Comparison of ENCODE assay signal across 8 cellular contexts in the genomic region with DNA sequence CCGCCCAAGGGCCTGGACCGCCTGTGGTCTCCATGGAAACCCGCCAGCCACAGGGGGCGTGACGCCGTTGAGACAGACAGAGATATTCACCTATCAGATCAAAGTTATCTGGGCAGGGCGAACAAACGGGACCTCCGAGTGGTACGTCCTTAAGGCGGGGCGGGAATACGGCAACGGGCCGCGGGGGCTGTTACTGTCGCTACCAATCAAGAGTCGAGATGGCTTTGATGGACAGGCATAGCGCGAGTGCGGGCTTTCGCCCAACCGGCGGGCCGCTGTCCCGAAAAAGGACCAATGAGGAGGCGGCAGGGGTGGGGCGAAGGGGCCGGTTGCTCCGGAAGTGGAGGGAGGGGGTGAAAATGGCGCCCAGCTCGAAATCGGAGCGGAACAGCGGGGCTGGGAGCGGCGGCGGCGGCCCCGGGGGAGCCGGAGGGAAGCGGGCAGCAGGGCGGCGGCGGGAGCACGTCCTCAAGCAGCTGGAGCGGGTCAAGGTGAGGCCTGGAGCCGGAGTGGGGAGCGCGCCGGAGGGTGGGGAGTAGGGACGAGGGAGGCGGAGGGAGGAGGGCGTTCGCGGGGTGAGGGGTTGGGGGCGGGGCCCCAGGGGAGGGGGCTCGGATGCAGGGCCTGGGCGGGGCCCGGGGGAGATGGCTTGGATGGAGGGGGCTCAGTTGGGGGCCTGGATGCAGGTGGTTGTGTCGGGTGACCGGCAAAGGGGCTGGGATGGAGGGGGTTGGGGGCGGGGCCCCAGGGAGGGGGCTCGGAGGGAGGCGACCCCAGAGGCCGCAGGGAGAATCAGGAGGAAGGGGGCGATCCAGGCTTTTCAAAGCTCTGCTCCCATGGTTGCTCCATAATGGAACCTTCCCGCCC. TPM values are rescaled to one million over a fixed set of nuclear protein-coding genes. Genes with fewer than 3 reads are reported as not detected.
DNase-seq lines count a peak whose midpoint lies in the region; ATAC-seq, FAIRE-seq and TF ChIP-seq lines count a peak whose summit lies in the region.

A gene with protein sequence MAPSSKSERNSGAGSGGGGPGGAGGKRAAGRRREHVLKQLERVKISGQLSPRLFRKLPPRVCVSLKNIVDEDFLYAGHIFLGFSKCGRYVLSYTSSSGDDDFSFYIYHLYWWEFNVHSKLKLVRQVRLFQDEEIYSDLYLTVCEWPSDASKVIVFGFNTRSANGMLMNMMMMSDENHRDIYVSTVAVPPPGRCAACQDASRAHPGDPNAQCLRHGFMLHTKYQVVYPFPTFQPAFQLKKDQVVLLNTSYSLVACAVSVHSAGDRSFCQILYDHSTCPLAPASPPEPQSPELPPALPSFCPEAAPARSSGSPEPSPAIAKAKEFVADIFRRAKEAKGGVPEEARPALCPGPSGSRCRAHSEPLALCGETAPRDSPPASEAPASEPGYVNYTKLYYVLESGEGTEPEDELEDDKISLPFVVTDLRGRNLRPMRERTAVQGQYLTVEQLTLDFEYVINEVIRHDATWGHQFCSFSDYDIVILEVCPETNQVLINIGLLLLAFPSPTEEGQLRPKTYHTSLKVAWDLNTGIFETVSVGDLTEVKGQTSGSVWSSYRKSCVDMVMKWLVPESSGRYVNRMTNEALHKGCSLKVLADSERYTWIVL (plus strand): TSS at position 356 of the 867 bp plus-strand sequence. CDS start 4 bp downstream, at position 360.

- peak within 1 kb of the TSS; percentile 93 for H3K56ac ChIP-seq in H1 (replicated peaks; ENCODE audit: insufficient read length, low read depth, low read length)

- no peak for TF ChIP-seq CTCF in H1 (IDR thresholded peaks at IDR 0.05; ENCODE audit: control extremely low read depth in 1 of 3, insufficient read depth in 1 of 3, low read depth in 1 of 3, low read length in 3 of 3)

- no peak for TF ChIP-seq RAD21 in H1 (IDR thresholded peaks at IDR 0.05 in 1 of 2, conservative IDR thresholded peaks at IDR 0.05 in 1 of 2; ENCODE audit: low read depth in 2 of 2, low read length in 2 of 2)

- H3K36me3 ChIP-seq in NT2/D1 (ENCODE audit: insufficient read depth, insufficient read length, low read length): peaks cover 41% of the 10 kb centered on the region
- peaks cover 18 to 25% (median 22%) of the 10 kb centered on the region in 4 experiments for H3K36me3 ChIP-seq in H1 (ENCODE audit: control insufficient read depth in 2 of 4, insufficient read depth in 4 of 4, low read length in 3 of 4)

- peak within 1 kb of the TSS; percentile 92 for H3K4me3 Mint-ChIP-seq in activated CD8-positive, alpha-beta memory T cell treated with anti-CD3 and anti-CD28 coated beads, Interleukin-2, amount 10 ng/mL, durations not matched to agents 7 days and 5 days
- H3K4me3 Mint-ChIP-seq in memory B cell: peak within 1 kb of the TSS; percentile 99

- H2BK12ac ChIP-seq in H1 (ENCODE audit: low read depth, low read length): peak within 1 kb of the TSS; percentile 43; the same call in 1 of the 2 replicates

- WGBS in H1 (ENCODE audit: extremely low coverage in 1 of 2, insufficient coverage in 1 of 2, insufficient read length in 1 of 2, insufficient replicate concordance in 2 of 2, low coverage in 1 of 2, low lambda C conversion rate in 2 of 2, missing lambda C conversion rate in 1 of 2), 2 experiments: 1% methylated on average over 24 of the region's 68 CpGs; no CpG with 5 or more reads in 1 of the 2 experiments

- peak; percentile 72 to 84 for TF ChIP-seq POLR2A in H1 (IDR thresholded peaks at IDR 0.05; ENCODE audit: control extremely low read depth in 1 of 2, low read depth in 2 of 2, low read length in 2 of 2)

- peak within 1 kb of the TSS; percentile 81 for H3K27ac Mint-ChIP-seq in activated CD8-positive, alpha-beta memory T cell treated with anti-CD3 and anti-CD28 coated beads, Interleukin-2, amount 10 ng/mL, durations not matched to agents 7 days and 5 days
- peak within 1 kb of the TSS; percentile 91 for H3K27ac Mint-ChIP-seq in memory B cell

- DNase-seq in COR-L47 (lab: John Stamatoyannopoulos, UW): peak; percentile 100
- peak; percentile 79 to 100 (median 100) for DNase-seq in HUDEP-2 (lab: John Stamatoyannopoulos, UW; ENCODE audit: unreplicated experiment in 76 of 76)
- DNase-seq in NT2/D1 (ENCODE audit: low read depth, low spot score): peak; percentile 100
- peak; percentile 100 for DNase-seq in activated CD8-positive, alpha-beta memory T cell treated with anti-CD3 and anti-CD28 coated beads, Interleukin-2, amount 10 ng/mL, durations not matched to agents 7 days and 5 days
- peak; percentile 99 to 100 for DNase-seq in H1 (ENCODE audit: low read depth in 1 of 2, low spot score in 2 of 2)
- DNase-seq in memory B cell (ENCODE audit: low spot score in 2 of 2): peak; percentile 90 to 98
- DNase-seq in stimulated activated CD8-positive, alpha-beta memory T cell treated with anti-CD3 and anti-CD28 coated beads, Interleukin-12 subunit alpha, Interleukin-12 subunit beta, amount 100 ng/mL, for 24 hours (ENCODE audit: extremely low read depth): peak; percentile 98

- no peaks in the 10 kb centered on the region for H3K27me3 ChIP-seq in NT2/D1 (ENCODE audit: insufficient read depth, insufficient read length)
- H3K27me3 ChIP-seq in H1 (replicated peaks in 1 of 4; ENCODE audit: control insufficient read depth in 3 of 4, extremely low read depth in 1 of 4, insufficient read depth in 3 of 4, low read length in 3 of 4): no peaks in the 10 kb centered on the region

- H2AFZ ChIP-seq in H1 (ENCODE audit: low read length): 0 out of 2 replicates have a peak within 1 kb of the TSS, but pooled peaks have one; percentile 24

- peak within 1 kb of the TSS; percentile 78 for H3K4ac ChIP-seq in H1 (replicated peaks; ENCODE audit: insufficient read length, low read depth, low read length)

- CTCF ChIA-PET in activated CD8-positive, alpha-beta memory T cell treated with anti-CD3 and anti-CD28 coated beads, Interleukin-2, amount 10 ng/mL, durations not matched to agents 7 days and 5 days (lab: Charles Lee): interaction anchor here (0.6 to 3.8 kb wide), 16 partner anchors 26 to 781 kb away, joined by 3 to 25 read pairs (median 4); a partner anchor contains a TSS
- CTCF ChIA-PET in H1 (lab: Charles Lee; ENCODE audit: partially characterized antibody): interaction anchor here (0.7 to 2.7 kb wide), 22 partner anchors 9 to 133 kb away, joined by 3 to 12 read pairs (median 5); a partner anchor contains a TSS

- H2BK20ac ChIP-seq in H1 (ENCODE audit: low read length): no peak within 1 kb of the TSS

- H3K79me1 ChIP-seq in H1 (ENCODE audit: low read depth, low read length): peaks cover 13% of the 10 kb centered on the region

- TF ChIP-seq EP300 in H1 (IDR thresholded peaks at IDR 0.05; ENCODE audit: borderline replicate concordance in 1 of 2, low read depth in 2 of 2, low read length in 2 of 2): peak in 1 of 2 experiments; percentile 4; a peak in 1 of 3 replicates

- H2AK5ac ChIP-seq in H1 (ENCODE audit: low read depth, low read length): peak within 1 kb of the TSS; percentile 25

- peak; percentile 94 for FAIRE-seq in H1 (lab: Jason Lieb, UNC)

- peak within 1 kb of the TSS; percentile 93 for H4K91ac ChIP-seq in H1 (replicated peaks; ENCODE audit: insufficient read length, low read length)

- H3K23ac ChIP-seq in H1 (ENCODE audit: insufficient read length): no peak within 1 kb of the TSS

- peaks cover 0 to 13% of the 10 kb centered on the region in 2 experiments for H4K20me1 ChIP-seq in H1 (replicated peaks in 1 of 2; ENCODE audit: control insufficient read depth in 1 of 2, insufficient read depth in 2 of 2, low read length in 2 of 2)

- no peak within 1 kb of the TSS for H3K14ac ChIP-seq in H1 (ENCODE audit: insufficient read length)

- H2BK120ac ChIP-seq in H1 (replicated peaks; ENCODE audit: low read depth, low read length): no peak within 1 kb of the TSS

- H3K4me1 Mint-ChIP-seq in activated CD8-positive, alpha-beta memory T cell treated with anti-CD3 and anti-CD28 coated beads, Interleukin-2, amount 10 ng/mL, durations not matched to agents 7 days and 5 days: peaks cover 23% of the 10 kb centered on the region
- H3K4me1 Mint-ChIP-seq in memory B cell: peaks cover 7% of the 10 kb centered on the region

- H3K36me3 Mint-ChIP-seq in activated CD8-positive, alpha-beta memory T cell treated with anti-CD3 and anti-CD28 coated beads, Interleukin-2, amount 10 ng/mL, durations not matched to agents 7 days and 5 days: peaks cover 14% of the 10 kb centered on the region
- H3K36me3 Mint-ChIP-seq in memory B cell: peaks cover 7% of the 10 kb centered on the region

- peak within 1 kb of the TSS; percentile 88 for H3K4me3 ChIP-seq in NT2/D1 (ENCODE audit: insufficient read length, low read depth)
- peak within 1 kb of the TSS; percentile 82 to 100 (median 91) for H3K4me3 ChIP-seq in H1 (ENCODE audit: extremely low read depth in 1 of 4, insufficient read depth in 2 of 4, low read depth in 3 of 4, low read length in 4 of 4)

- H3K27ac ChIP-seq in H1 (ENCODE audit: low read depth, low read length): peak within 1 kb of the TSS; percentile 94

- peaks cover 9% of the 10 kb centered on the region for H3K23me2 ChIP-seq in H1 (ENCODE audit: low read depth, low read length)

- POLR2A ChIA-PET in H1 (lab: Charles Lee; ENCODE audit: partially characterized antibody): interaction anchor here (0.6 to 4.3 kb wide), 27 partner anchors 9 to 143 kb away, joined by 3 to 48 read pairs (median 5); a partner anchor contains a TSS

- peak within 1 kb of the TSS; percentile 95 for H3K18ac ChIP-seq in H1 (ENCODE audit: extremely low read depth, low read length)

- no peaks in the 10 kb centered on the region for H3K9me3 Mint-ChIP-seq in activated CD8-positive, alpha-beta memory T cell treated with anti-CD3 and anti-CD28 coated beads, Interleukin-2, amount 10 ng/mL, durations not matched to agents 7 days and 5 days (ENCODE audit: low read depth)
- H3K9me3 Mint-ChIP-seq in memory B cell: no peaks in the 10 kb centered on the region

- peak within 1 kb of the TSS; percentile 83 for H3K9ac ChIP-seq in NT2/D1 (ENCODE audit: insufficient read length, low read depth)
- peak within 1 kb of the TSS; percentile 88 to 99 (median 92) for H3K9ac ChIP-seq in H1 (replicated peaks in 1 of 4; ENCODE audit: extremely low read depth in 1 of 4, low read depth in 3 of 4, low read length in 3 of 4)

- 0 out of 2 replicates have a peak within 1 kb of the TSS, but pooled peaks have one; percentile 72 for H2BK15ac ChIP-seq in H1 (ENCODE audit: low read length)

- H3K9me3 ChIP-seq in NT2/D1 (ENCODE audit: insufficient read depth, low read length): no peaks in the 10 kb centered on the region
- no peaks in the 10 kb centered on the region for H3K9me3 ChIP-seq in H1 (ENCODE audit: insufficient read depth in 2 of 2, low read depth in 1 of 2, low read length in 1 of 2)

- peaks cover 0 to 19% of the 10 kb centered on the region in 2 experiments; a peak in 3 of 4 replicates for H3K79me2 ChIP-seq in H1 (ENCODE audit: control insufficient read depth in 1 of 2, insufficient read depth in 2 of 2, low read length in 2 of 2)

- peak within 1 kb of the TSS; percentile 100; the same call in 1 of the 2 replicates for H4K8ac ChIP-seq in H1 (ENCODE audit: extremely low read depth, insufficient read depth, low read length)

- no peaks in the 10 kb centered on the region for H3K27me3 Mint-ChIP-seq in activated CD8-positive, alpha-beta memory T cell treated with anti-CD3 and anti-CD28 coated beads, Interleukin-2, amount 10 ng/mL, durations not matched to agents 7 days and 5 days
- no peaks in the 10 kb centered on the region for H3K27me3 Mint-ChIP-seq in memory B cell

- H3K4me1 ChIP-seq in NT2/D1 (ENCODE audit: insufficient read depth, insufficient read length) (peaks cover 9% of the 10 kb centered on the region), H1 (replicated peaks in 1 of 4; ENCODE audit: control insufficient read depth in 3 of 4, insufficient read depth in 4 of 4, low read length in 3 of 4) (peaks cover 0 to 7% (median 3%) of the 10 kb centered on the region in 4 experiments; a peak in 6 of 7 replicates)

- H2BK5ac ChIP-seq in H1 (ENCODE audit: low read depth, low read length): peak within 1 kb of the TSS; percentile 93

- peak; percentile 89 for ATAC-seq in GM21381 (IDR thresholded peaks at IDR 0.05; ENCODE audit: unreplicated experiment)
- peak; percentile 99 for ATAC-seq in activated CD8-positive, alpha-beta memory T cell treated with anti-CD3 and anti-CD28 coated beads, Interleukin-2, amount 10 ng/mL, durations not matched to agents 7 days and 5 days
- ATAC-seq in memory B cell (ENCODE audit: low read depth): peak; percentile 95

- peak within 1 kb of the TSS; percentile 99 for H4K5ac ChIP-seq in H1 (ENCODE audit: insufficient read length, low read depth, low read length)

- peak within 1 kb of the TSS; percentile 61 to 83 for H3K4me2 ChIP-seq in H1 (ENCODE audit: insufficient read depth in 1 of 2, low read depth in 2 of 2, low read length in 2 of 2)

RNA-seq across cellular contexts. Expression of the gene that starts here (rescaled TPM):
- 10 to 100 TPM; 82.5 to 94.3 TPM for total RNA-seq in activated CD8-positive, alpha-beta memory T cell treated with anti-CD3 and anti-CD28 coated beads, Interleukin-2, amount 10 ng/mL, durations not matched to agents 7 days and 5 days
- total RNA-seq in H1 (2021; fragmentation: NEBNext Ultra II Directional; extraction: Animal tissue kit (Norgen Biotek cat#: 25700)): 68.7 and 77.1 TPM in 2 replicates
- polyA plus RNA-seq in H1 (2011; rRNA removed): 80.8 and 127 TPM in 2 replicates
- polyA plus RNA-seq in H1 (2011; cell fraction: cytosol; rRNA removed): 69.0 TPM
- polyA plus RNA-seq in H1 (2011; cell fraction: nucleus; rRNA removed): 277 TPM
- 53.4 to 97.6 TPM (median 89.3 TPM) in 4 replicates for polyA plus RNA-seq in H1 (2012, experiment 1 of 2)
- polyA plus RNA-seq in H1 (2012, experiment 2 of 2): 56.8 TPM
- polyA plus RNA-seq in H1 (2013, experiment 1 of 2): 47.2 TPM
- 42.2 TPM for polyA plus RNA-seq in H1 (2013, experiment 2 of 2)
- 36.7 and 59.9 TPM in 2 replicates for polyA minus RNA-seq in H1 (2011; rRNA and poly(A)+ RNA removed)
- polyA minus RNA-seq in H1 (2011; cell fraction: cytosol; rRNA and poly(A)+ RNA removed): 32.1 TPM
- polyA minus RNA-seq in H1 (2011; cell fraction: nucleus; rRNA and poly(A)+ RNA removed): 66.5 TPM

Comparison
In these comparisons a context has a peak if more than half of its experiments do, and no peak if none do; other contexts are left out.
1. Peak in every context shown above with its lines: DNase-seq, ATAC-seq, H3K4me3 ChIP-seq and H3K27ac ChIP-seq.